ENCODE assay signal across 27 cellular contexts in genomic region chr7:147833981-147834380, GRCh38.
A peak's percentile ranks its signal among the peaks of the same experiment; 100 is the strongest.
DNase-seq lines count a peak whose midpoint lies in the region; ATAC-seq lines count a peak whose summit lies in the region.
"Had no signal": no experiment of that assay in that cellular context is flagged by ENCODE, and none has a peak within 500 bp of the region (broad histone marks: within the 10 kb centered on the region; RNA-seq: fewer than 3 reads in every experiment).

No MANE protein-coding gene starts in this region.

- peaks cover 4% of the 10 kb centered on the region for H3K36me3 Mint-ChIP-seq in effector memory CD8-positive, alpha-beta T cell (ENCODE audit: insufficient read depth)
- H3K36me3 Mint-ChIP-seq: CD8-positive, alpha-beta T cell had no signal

- peak; percentile 53 for DNase-seq in medulla oblongata (ENCODE audit: extremely low spot score)
- peak; percentile 5 for DNase-seq in stromal cell of bone marrow (ENCODE audit: low read depth)
- no peak for DNase-seq in effector memory CD8-positive, alpha-beta T cell
- DNase-seq in ureter (ENCODE audit: low spot score) = no peak
- DNase-seq: CD8-positive, alpha-beta T cell; DMS 273 treated with DMSO at 0.1 percent for 48 hours; DMS79; EL; GDM1; GOT3; HCEC 1CT; Karpas-422; NCI-H1092; NCI-H1436; NCI-H187 treated with DMSO at 0.1 percent for 48 hours; NCI-H2171 treated with DMSO at 0.1 percent for 48 hours; NCI-H345; NCI-H510A treated with DMSO at 0.1 percent for 48 hours; NCI-H748 treated with DMSO at 0.1 percent for 48 hours; SHP77 treated with DMSO at 0.1 percent for 48 hours had no signal

- H3K9me3 Mint-ChIP-seq in effector memory CD8-positive, alpha-beta T cell = peaks cover 20 to 24% of the 10 kb centered on the region in 2 donors

- no peaks in the 10 kb centered on the region for H3K27me3 Mint-ChIP-seq in effector memory CD8-positive, alpha-beta T cell
- H3K27me3 Mint-ChIP-seq: B cell had no signal

- ATAC-seq in HG03565 (IDR thresholded peaks at IDR 0.05; ENCODE audit: unreplicated experiment) (no peak), HG03354 (IDR thresholded peaks at IDR 0.05; ENCODE audit: poor library complexity, severe bottlenecking, unreplicated experiment) (no peak)
- no peak for ATAC-seq in effector memory CD8-positive, alpha-beta T cell (replicated peaks)
- ATAC-seq: CD8-positive, alpha-beta T cell; GM12878 had no signal

- no peaks in the 10 kb centered on the region for H3K4me1 Mint-ChIP-seq in effector memory CD8-positive, alpha-beta T cell (ENCODE audit: low read depth in 2 of 2)
- H3K4me1 Mint-ChIP-seq: B cell had no signal

- no peak overlapping the region for H3K27ac Mint-ChIP-seq in effector memory CD8-positive, alpha-beta T cell
- H3K27ac Mint-ChIP-seq: B cell; CD8-positive, alpha-beta T cell had no signal

- H3K27ac ChIP-seq in angular gyrus (ENCODE audit: low read depth, low read length) = peak overlapping the region; percentile 20
- H3K27ac ChIP-seq: C4-2B, RWPE1 had no signal

- H3K4me3 Mint-ChIP-seq in effector memory CD8-positive, alpha-beta T cell = no peak overlapping the region
- H3K4me3 Mint-ChIP-seq: B cell; CD8-positive, alpha-beta T cell had no signal

Comparison
In these comparisons a context has a peak if more than half of its experiments do, and no peak if none do; other contexts are left out.
1. DNase-seq: peak in medulla oblongata (single experiment) and stromal cell of bone marrow (single experiment); none in effector memory CD8-positive, alpha-beta T cell (0 of 3) and ureter (single experiment).